In the genomic region with DNA sequence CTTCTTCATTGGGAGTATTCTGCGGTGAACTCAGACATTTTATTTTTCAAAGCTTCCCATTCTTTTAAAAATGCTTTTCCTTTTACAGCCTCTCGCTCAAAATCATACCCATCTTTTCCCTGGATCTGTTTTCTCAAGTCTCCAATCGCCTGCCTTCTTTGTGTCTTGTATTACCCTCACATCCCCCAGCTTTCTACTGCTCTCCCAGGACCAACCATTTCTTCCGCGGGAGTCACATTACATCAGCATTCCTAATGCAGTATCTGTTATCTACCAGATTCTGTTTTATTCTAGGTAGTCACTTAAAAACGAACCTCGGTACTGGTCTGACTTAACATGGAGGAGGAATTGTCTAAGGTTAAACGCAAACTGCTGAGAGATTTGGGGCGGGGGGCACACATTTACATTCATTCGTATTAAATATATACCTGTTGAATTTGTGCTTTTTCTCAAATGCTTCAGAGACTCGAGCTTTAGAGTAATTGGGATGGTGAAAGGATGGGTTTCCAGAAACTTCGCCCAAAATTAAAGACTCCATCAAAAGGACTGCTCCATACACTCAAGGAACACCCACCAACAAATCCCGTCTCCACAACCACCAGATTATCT, we compare ENCODE assay signal across 8 cellular contexts. TPM values are rescaled to one million over a fixed set of nuclear protein-coding genes. Genes with fewer than 3 reads are reported as not detected.
DNase-seq lines count a peak whose midpoint lies in the region; ATAC-seq and TF ChIP-seq lines count a peak whose summit lies in the region.

No MANE protein-coding gene starts in this region.

- H3K79me2 ChIP-seq in osteoblast (ENCODE audit: insufficient read depth, low read length), result no peaks in the 10 kb centered on the region

- H3K9me3 ChIP-seq in osteoblast (ENCODE audit: low read depth, low read length), result no peaks in the 10 kb centered on the region

- ATAC-seq in GM21528 (IDR thresholded peaks at IDR 0.05; ENCODE audit: low FRiP score, unreplicated experiment) (no peak), HG02610 (IDR thresholded peaks at IDR 0.05; ENCODE audit: unreplicated experiment) (no peak)

- no peaks in the 10 kb centered on the region for H3K9me3 Mint-ChIP-seq in dendritic cell treated with granulocyte-macrophage colony-stimulating factor and Interleukin-4, amounts not matched to agents 40 ng/mL and 50 ng/mL, for 4 days

- peaks cover 60% of the 10 kb centered on the region for H3K27me3 Mint-ChIP-seq in dendritic cell treated with granulocyte-macrophage colony-stimulating factor and Interleukin-4, amounts not matched to agents 40 ng/mL and 50 ng/mL, for 4 days

- TF ChIP-seq CTCF in osteoblast (IDR thresholded peaks at IDR 0.05; ENCODE audit: extremely low read depth, low read depth, low read length), result no peak

- H3K27ac Mint-ChIP-seq in dendritic cell treated with granulocyte-macrophage colony-stimulating factor and Interleukin-4, amounts not matched to agents 40 ng/mL and 50 ng/mL, for 4 days, result no peak overlapping the region

- H3K27ac ChIP-seq in osteoblast (ENCODE audit: low read depth, low read length), result no peak overlapping the region

- no peaks in the 10 kb centered on the region for H3K36me3 ChIP-seq in osteoblast (ENCODE audit: insufficient read depth, low read length)

- peaks cover 24% of the 10 kb centered on the region for H3K27me3 ChIP-seq in osteoblast (ENCODE audit: insufficient read depth, low read length)

- peaks cover 12% of the 10 kb centered on the region for H3K4me1 Mint-ChIP-seq in dendritic cell treated with granulocyte-macrophage colony-stimulating factor and Interleukin-4, amounts not matched to agents 40 ng/mL and 50 ng/mL, for 4 days (ENCODE audit: low read depth)

- DNase-seq in DMS53 treated with DMSO at 0.1 percent for 48 hours (lab: John Stamatoyannopoulos, UW; ENCODE audit: unreplicated experiment) (peak; percentile 70), NCI-H146 (lab: John Stamatoyannopoulos, UW) (peak; percentile 60), osteoblast (ENCODE audit: insufficient read length, low spot score, missing footprints) (no peak), amniotic stem cell (lab: John Stamatoyannopoulos, UW) (no peak), SIG-M5 treated with dmso at 0.1 percent for 504 hours (lab: John Stamatoyannopoulos, UW; ENCODE audit: unreplicated experiment) (no peak)

- H3K36me3 Mint-ChIP-seq in dendritic cell treated with granulocyte-macrophage colony-stimulating factor and Interleukin-4, amounts not matched to agents 40 ng/mL and 50 ng/mL, for 4 days (ENCODE audit: low read depth), result no peaks in the 10 kb centered on the region

- intact Hi-C loops in dendritic cell treated with granulocyte-macrophage colony-stimulating factor and Interleukin-4, amounts not matched to agents 40 ng/mL and 50 ng/mL, for 4 days (cut with micrococcal nuclease), result no loop called here

- H3K4me3 Mint-ChIP-seq in dendritic cell treated with granulocyte-macrophage colony-stimulating factor and Interleukin-4, amounts not matched to agents 40 ng/mL and 50 ng/mL, for 4 days, result peak overlapping the region; percentile 62

- no peaks in the 10 kb centered on the region for H4K20me1 ChIP-seq in osteoblast (ENCODE audit: insufficient read depth, low read length)

- H2AFZ ChIP-seq in osteoblast (ENCODE audit: low read length), result no peak overlapping the region

- peaks cover 7% of the 10 kb centered on the region for H3K4me1 ChIP-seq in osteoblast (ENCODE audit: insufficient read depth, low read length)

- H3K4me2 ChIP-seq in osteoblast (ENCODE audit: insufficient read depth, low read length), result peak overlapping the region; percentile 81

- H3K4me3 ChIP-seq in osteoblast (ENCODE audit: insufficient read depth, low read length), result peak overlapping the region; percentile 76

RNA-seq across cellular contexts. Expression of gene UCHL1, which starts 0.5 kb away (rescaled TPM):
- 258 and 348 TPM in 2 replicates for total RNA-seq in osteoblast

RNA-seq across cellular contexts. Expression of gene APBB2, which starts 41.9 kb away (rescaled TPM):
- total RNA-seq in osteoblast, result 89.0 and 92.3 TPM in 2 replicates

Comparison
In these comparisons a context has a peak if more than half of its experiments do, and no peak if none do; other contexts are left out.
1. DNase-seq: peak in DMS53 treated with DMSO at 0.1 percent for 48 hours (single experiment) and NCI-H146 (single experiment); none in osteoblast (single experiment), amniotic stem cell (single experiment) and SIG-M5 treated with dmso at 0.1 percent for 504 hours (single experiment).